In genomic region chr5:33479321-33479720, GRCh38 we compare ENCODE assay signal across 20 cellular contexts.
"Had no signal": no experiment of that assay in that cellular context is flagged by ENCODE, and none has a peak within 500 bp of the region (broad histone marks: within the 10 kb centered on the region; RNA-seq: fewer than 3 reads in every experiment).

No MANE protein-coding gene starts in this region.

- H3K27ac ChIP-seq: esophagus squamous epithelium, ovary, sigmoid colon, upper lobe of left lung had no signal

- H3K36me3 ChIP-seq: ovary had no signal

- H3K9me3 ChIP-seq: esophagus squamous epithelium, mucosa of descending colon, ovary, sigmoid colon, upper lobe of left lung had no signal

- H3K27me3 ChIP-seq: esophagus squamous epithelium, ovary, sigmoid colon, upper lobe of left lung had no signal

- H3K4me3 ChIP-seq: esophagus squamous epithelium, lung, mucosa of descending colon, ovary, sigmoid colon, upper lobe of left lung had no signal

- DNase-seq: activated B cell treated with CpG ODN at 0.5 μM for 24 hours; activated CD4-positive, alpha-beta T cell treated with anti-CD3 and anti-CD28 coated beads for 48 hours; activated CD8-positive, alpha-beta T cell treated with anti-CD3 and anti-CD28 coated beads for 36 hours; activated gamma-delta T cell treated with Interleukin-2 at 50 U/mL for 16 hours; activated T-cell treated with anti-CD3 and anti-CD28 coated beads, Interleukin-2, amount 50 U/mL, for 72 hours; amygdala; cortex of kidney; effector CD4-positive, alpha-beta T cell; esophagus squamous epithelium; hippocampal formation; kidney; mucosa of descending colon; naive thymus-derived CD8-positive, alpha-beta T cell; ovary; sigmoid colon; stimulated activated CD4-positive, alpha-beta T cell treated with anti-CD3 and anti-CD28 coated beads, Interleukin-1b, Interleukin-23, amount 100 ng/mL, for 48 hours; stimulated activated naive CD8-positive, alpha-beta T cell treated with anti-CD3 and anti-CD28 coated beads, Interleukin-15, amount 100 ng/mL, for 72 hours; SW 1271; upper lobe of left lung had no signal

- H3K4me1 ChIP-seq: esophagus squamous epithelium, sigmoid colon, upper lobe of left lung had no signal
